ENCODE assay signal across 8 cellular contexts in the genomic region with DNA sequence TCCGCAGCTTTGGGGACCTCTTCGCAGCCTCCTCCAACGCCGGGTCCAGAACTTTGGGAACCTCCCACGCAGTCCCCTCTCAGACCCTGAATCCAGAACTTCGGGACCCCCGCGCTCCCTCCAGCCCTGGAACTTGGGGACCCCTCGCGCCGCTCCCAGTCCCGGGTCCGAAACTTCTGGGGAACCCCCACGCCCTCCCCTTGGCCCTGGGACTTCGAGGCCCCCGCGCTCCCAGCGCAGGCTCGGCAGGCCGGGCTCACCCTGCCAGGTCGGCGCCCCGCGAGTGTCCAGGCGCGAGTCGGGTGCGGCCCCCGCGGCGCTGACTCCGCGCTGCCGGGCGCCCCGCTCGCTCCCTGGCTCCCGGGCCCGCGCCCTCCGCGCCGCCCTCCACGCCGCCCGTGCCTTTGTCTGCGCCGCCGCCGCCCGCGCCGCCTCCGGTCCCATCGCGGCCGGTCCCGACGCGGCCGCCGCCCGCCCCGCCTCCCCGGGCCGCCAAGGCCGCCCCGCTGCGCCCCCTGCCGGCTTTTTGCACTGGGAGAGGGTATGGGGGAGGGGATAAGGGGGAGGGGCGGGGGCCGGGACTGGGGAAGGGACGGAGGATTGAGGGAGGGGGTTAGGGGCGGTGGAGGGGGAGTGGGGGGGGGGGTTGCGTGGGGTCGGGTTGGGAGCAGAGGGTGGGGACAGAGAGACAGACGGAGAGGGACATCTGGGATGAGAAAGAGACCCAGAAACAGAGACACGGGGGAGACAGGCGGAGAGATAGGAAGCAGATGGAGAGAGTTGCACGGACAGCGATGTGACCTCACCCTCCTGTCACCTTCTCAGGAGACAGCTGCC. TPM values are rescaled to one million over a fixed set of nuclear protein-coding genes. Genes with fewer than 3 reads are reported as not detected.
DNase-seq lines count a peak whose midpoint lies in the region; ATAC-seq and TF ChIP-seq lines count a peak whose summit lies in the region.

HOMER3 (minus strand) TSS at position 427 of the 837 bp plus-strand sequence. CDS start 2,235 bp downstream, outside the sequence.

- POLR2A ChIA-PET in CD4-positive, alpha-beta T cell (lab: Charles Lee) = no interaction called here

- H3K9me3 Mint-ChIP-seq in CD4-positive, alpha-beta T cell = no peaks in the 10 kb centered on the region
- no peaks in the 10 kb centered on the region for H3K9me3 Mint-ChIP-seq in activated naive CD4-positive, alpha-beta T cell treated with anti-CD3 and anti-CD28 coated beads, Interleukin-2, amount 10 ng/mL, durations not matched to agents 7 days and 5 days

- H3K27ac Mint-ChIP-seq in CD4-positive, alpha-beta T cell = no peak within 1 kb of the TSS
- no peak within 1 kb of the TSS for H3K27ac Mint-ChIP-seq in activated naive CD4-positive, alpha-beta T cell treated with anti-CD3 and anti-CD28 coated beads, Interleukin-2, amount 10 ng/mL, durations not matched to agents 7 days and 5 days

- H3K4me1 Mint-ChIP-seq in CD4-positive, alpha-beta T cell (ENCODE audit: low read depth) = peaks cover 9% of the 10 kb centered on the region
- H3K4me1 Mint-ChIP-seq in activated naive CD4-positive, alpha-beta T cell treated with anti-CD3 and anti-CD28 coated beads, Interleukin-2, amount 10 ng/mL, durations not matched to agents 7 days and 5 days = peaks cover 9% of the 10 kb centered on the region

- H3K4me1 ChIP-seq in SJCRH30 = peaks cover 2% of the 10 kb centered on the region; the same call in 1 of the 2 replicates
- H3K4me1 ChIP-seq in neutrophil (ENCODE audit: control insufficient read depth in 1 of 2, insufficient read depth in 1 of 2, low read depth in 1 of 2, low read length in 1 of 2) = peaks cover 28 to 35% of the 10 kb centered on the region in 2 experiments
- peaks cover 0 to 27% (median 19%) of the 10 kb centered on the region in 5 donors for H3K4me1 ChIP-seq in subcutaneous abdominal adipose tissue (ENCODE audit: control insufficient read depth in 5 of 5, insufficient read depth in 5 of 5, low read length in 5 of 5)

- H3K9ac ChIP-seq in subcutaneous abdominal adipose tissue (ENCODE audit: low read length in 5 of 5) = peak within 1 kb of the TSS; percentile 72 to 92 (median 79)

- intact Hi-C loops in CD4-positive, alpha-beta T cell (cut with DNase I, micrococcal nuclease) = loop anchor here in 1 of 2 experiments (2.0 to 5.0 kb wide), 2 partner anchors 20 to 489 kb away; no protein-coding TSS in a partner anchor

- H3K36me3 ChIP-seq in SJCRH30 = peaks cover 3% of the 10 kb centered on the region; the same call in 1 of the 2 replicates
- peaks cover 15% of the 10 kb centered on the region for H3K36me3 ChIP-seq in neutrophil
- peaks cover 0 to 10% (median 6%) of the 10 kb centered on the region in 5 donors for H3K36me3 ChIP-seq in subcutaneous abdominal adipose tissue (ENCODE audit: control insufficient read depth in 5 of 5, insufficient read depth in 5 of 5, low read length in 5 of 5)

- CTCF ChIA-PET in CD4-positive, alpha-beta T cell (lab: Charles Lee) = no interaction called here
- CTCF ChIA-PET in activated naive CD4-positive, alpha-beta T cell treated with anti-CD3 and anti-CD28 coated beads, Interleukin-2, amount 10 ng/mL, durations not matched to agents 7 days and 5 days (lab: Charles Lee) = no interaction called here

- no peak within 1 kb of the TSS for H3K27ac ChIP-seq in CD4-positive, alpha-beta T cell (ENCODE audit: low read depth, low read length)
- peak within 1 kb of the TSS; percentile 44 for H3K27ac ChIP-seq in SJCRH30
- H3K27ac ChIP-seq in neutrophil = peak within 1 kb of the TSS; percentile 58
- H3K27ac ChIP-seq in subcutaneous abdominal adipose tissue (ENCODE audit: low read depth, low read length) = peak within 1 kb of the TSS; percentile 57

- peak within 1 kb of the TSS; percentile 78 for H3K4me3 ChIP-seq in SJCRH30
- H3K4me3 ChIP-seq in neutrophil (ENCODE audit: low read depth in 1 of 2, low read length in 1 of 2) = peak within 1 kb of the TSS; percentile 74 to 78
- peak within 1 kb of the TSS; percentile 68 to 82 (median 73) for H3K4me3 ChIP-seq in subcutaneous abdominal adipose tissue (ENCODE audit: low read depth in 1 of 5, low read length in 5 of 5)

- no peaks in the 10 kb centered on the region for H3K36me3 Mint-ChIP-seq in CD4-positive, alpha-beta T cell (ENCODE audit: low read depth)
- no peaks in the 10 kb centered on the region for H3K36me3 Mint-ChIP-seq in activated naive CD4-positive, alpha-beta T cell treated with anti-CD3 and anti-CD28 coated beads, Interleukin-2, amount 10 ng/mL, durations not matched to agents 7 days and 5 days

- ATAC-seq in CD4-positive, alpha-beta T cell (ENCODE audit: poor library complexity) = peak; percentile 91
- ATAC-seq in HG03432 (IDR thresholded peaks at IDR 0.05; ENCODE audit: unreplicated experiment) (peak; percentile 46), HG03521 (IDR thresholded peaks at IDR 0.05; ENCODE audit: unreplicated experiment) (no peak)

- no peaks in the 10 kb centered on the region for H3K9me3 ChIP-seq in CD4-positive, alpha-beta T cell (ENCODE audit: control insufficient read depth, low read length)
- H3K9me3 ChIP-seq in SJCRH30 (replicated peaks) (no peaks in the 10 kb centered on the region), neutrophil (no peaks in the 10 kb centered on the region), subcutaneous abdominal adipose tissue (ENCODE audit: control insufficient read depth in 5 of 5, low read length in 5 of 5) (no peaks in the 10 kb centered on the region)

- peak; percentile 10 for TF ChIP-seq CTCF in CD4-positive, alpha-beta T cell (IDR thresholded peaks at IDR 0.05)
- peak; percentile 67 for TF ChIP-seq CTCF in neutrophil (IDR thresholded peaks at IDR 0.05)

- peak; percentile 58 to 84 (median 72) for DNase-seq in CD4-positive, alpha-beta T cell
- DNase-seq in SJCRH30 (peak; percentile 73 to 81), globus pallidus (ENCODE audit: low spot score) (peak; percentile 76)
- peak; percentile 80 for DNase-seq in activated naive CD4-positive, alpha-beta T cell treated with anti-CD3 and anti-CD28 coated beads, Interleukin-2, amount 10 ng/mL, durations not matched to agents 7 days and 5 days

- peak within 1 kb of the TSS; percentile 60 for H3K4me3 Mint-ChIP-seq in CD4-positive, alpha-beta T cell
- peak within 1 kb of the TSS; percentile 40 for H3K4me3 Mint-ChIP-seq in activated naive CD4-positive, alpha-beta T cell treated with anti-CD3 and anti-CD28 coated beads, Interleukin-2, amount 10 ng/mL, durations not matched to agents 7 days and 5 days

- H3K27me3 ChIP-seq in CD4-positive, alpha-beta T cell (ENCODE audit: control insufficient read depth, insufficient read depth, low read length) = peaks cover 22% of the 10 kb centered on the region
- H3K27me3 ChIP-seq in SJCRH30 = no peaks in the 10 kb centered on the region
- no peaks in the 10 kb centered on the region for H3K27me3 ChIP-seq in neutrophil
- no peaks in the 10 kb centered on the region for H3K27me3 ChIP-seq in subcutaneous abdominal adipose tissue (ENCODE audit: control insufficient read depth in 5 of 5, insufficient read depth in 4 of 5, low read length in 5 of 5)

- H3K27me3 Mint-ChIP-seq in CD4-positive, alpha-beta T cell = peaks cover 32% of the 10 kb centered on the region
- H3K27me3 Mint-ChIP-seq in activated naive CD4-positive, alpha-beta T cell treated with anti-CD3 and anti-CD28 coated beads, Interleukin-2, amount 10 ng/mL, durations not matched to agents 7 days and 5 days = peaks cover 82% of the 10 kb centered on the region

RNA-seq across cellular contexts. Expression of gene HOMER3, which starts in this region (rescaled TPM):
- total RNA-seq in CD4-positive, alpha-beta T cell = 1 to 10 TPM; 1.1 TPM
- total RNA-seq in SJCRH30 (2014; rRNA removed; shearing (Covaris generic)) = 23.9 and 28.1 TPM in 2 replicates

Comparison
In these comparisons a context has a peak if more than half of its experiments do, and no peak if none do; other contexts are left out.
1. RNA of gene HOMER3 (total RNA-seq): 23.9 to 28.1 TPM in SJCRH30; 1.1 TPM in CD4-positive, alpha-beta T cell; every median in the first group is over 10 times any median in the second.
2. Peak in every context shown above with its lines, with median percentiles within 50 percentile points of each other: DNase-seq and H3K4me3 ChIP-seq.